Comparison of ENCODE assay signal across 16 cellular contexts in genomic region chr3:119346076-119346496, GRCh38. TPM values are rescaled to one million over a fixed set of nuclear protein-coding genes. Genes with fewer than 3 reads are reported as not detected.
A peak's percentile ranks its signal among the peaks of the same experiment; 100 is the strongest.
DNase-seq lines count a peak whose midpoint lies in the region; ATAC-seq and TF ChIP-seq lines count a peak whose summit lies in the region.
"Had no signal": no experiment of that assay in that cellular context is flagged by ENCODE, and none has a peak within 500 bp of the region (broad histone marks: within the 10 kb centered on the region; RNA-seq: fewer than 3 reads in every experiment).

No MANE protein-coding gene starts in this region.

- TF ChIP-seq POLR2A in gastroesophageal sphincter (IDR thresholded peaks at IDR 0.05) = no peak

- H3K36me3 ChIP-seq in HAP-1 (replicated peaks) (no peaks in the 10 kb centered on the region), gastroesophageal sphincter (no peaks in the 10 kb centered on the region)
- H3K36me3 ChIP-seq: right atrium auricular region had no signal

- H3K9me3 ChIP-seq in HAP-1 = no peaks in the 10 kb centered on the region
- H3K9me3 ChIP-seq in gastroesophageal sphincter = no peaks in the 10 kb centered on the region
- H3K9me3 ChIP-seq: right atrium auricular region had no signal

- H3K4me1 ChIP-seq in HAP-1 (peaks cover 34% of the 10 kb centered on the region), gastroesophageal sphincter (peaks cover 0 to 29% (median 0%) of the 10 kb centered on the region in 3 donors)

- ATAC-seq in activated T-helper 17 cell treated with anti-CD3 and anti-CD28 coated beads, Interleukin-2, amount 50 U/mL, for 72 hours (replicated peaks) = no peak
- ATAC-seq in left colon (peak; percentile 80), HG03108 (IDR thresholded peaks at IDR 0.05; ENCODE audit: unreplicated experiment) (no peak), gastroesophageal sphincter (no peak)
- ATAC-seq: naive thymus-derived CD4-positive, alpha-beta T cell had no signal

- 50 to 63% methylated on average over 1 of the region's 1 CpG for WGBS in gastroesophageal sphincter (ENCODE audit: low coverage in 1 of 2), 2 donors

- peak overlapping the region; percentile 26 for H3K27ac Mint-ChIP-seq in activated T-helper 17 cell treated with anti-CD3 and anti-CD28 coated beads, Interleukin-2, amount 50 U/mL, for 72 hours
- H3K27ac Mint-ChIP-seq: activated naive CD8-positive, alpha-beta T cell; B cell had no signal

- H3K27me3 ChIP-seq in HAP-1 (ENCODE audit: low read depth) (no peaks in the 10 kb centered on the region), gastroesophageal sphincter (no peaks in the 10 kb centered on the region)
- H3K27me3 ChIP-seq: right atrium auricular region had no signal

- intact Hi-C loops in left colon (cut with DNase I, micrococcal nuclease) = no loop called here

- no peak overlapping the region for H3K27ac ChIP-seq in gastroesophageal sphincter
- H3K27ac ChIP-seq: right atrium auricular region had no signal

- in situ Hi-C loops in HAP-1 (cut with MboI; ENCODE audit: low sequenced_read_pairs) = no loop called here

- peaks cover 6% of the 10 kb centered on the region for H3K4me1 Mint-ChIP-seq in activated T-helper 17 cell treated with anti-CD3 and anti-CD28 coated beads, Interleukin-2, amount 50 U/mL, for 72 hours

- DNase-seq in HAP-1 (ENCODE audit: low spot score in 2 of 2) (peak; percentile 57 to 70), left colon (no peak), retina (peak; percentile 15), NCI-H146 (lab: John Stamatoyannopoulos, UW) (no peak)
- DNase-seq: activated CD8-positive, alpha-beta memory T cell treated with anti-CD3 and anti-CD28 coated beads, Interleukin-2, amount 50 U/mL, for 48 hours; naive thymus-derived CD4-positive, alpha-beta T cell; NCI-H1930; stimulated activated CD4-positive, alpha-beta T cell treated with anti-CD3 and anti-CD28 coated beads, Interleukin-2, amount 100 ng/mL, for 24 hours; SW 1271 had no signal

- no peak for TF ChIP-seq EP300 in gastroesophageal sphincter (IDR thresholded peaks at IDR 0.05)

- H3K4me3 Mint-ChIP-seq in activated T-helper 17 cell treated with anti-CD3 and anti-CD28 coated beads, Interleukin-2, amount 50 U/mL, for 72 hours = no peak overlapping the region
- H3K4me3 Mint-ChIP-seq: activated naive CD8-positive, alpha-beta T cell; B cell; central memory CD8-positive, alpha-beta T cell; naive thymus-derived CD4-positive, alpha-beta T cell had no signal

- no peak overlapping the region for H3K4me3 ChIP-seq in HAP-1
- no peak overlapping the region for H3K4me3 ChIP-seq in gastroesophageal sphincter
- H3K4me3 ChIP-seq: right atrium auricular region had no signal

- TF ChIP-seq CTCF in gastroesophageal sphincter (IDR thresholded peaks at IDR 0.05) = no peak

- H3K27me3 Mint-ChIP-seq in activated T-helper 17 cell treated with anti-CD3 and anti-CD28 coated beads, Interleukin-2, amount 50 U/mL, for 72 hours = no peaks in the 10 kb centered on the region
- H3K27me3 Mint-ChIP-seq: activated naive CD8-positive, alpha-beta T cell; B cell; central memory CD8-positive, alpha-beta T cell had no signal

- H3K36me3 Mint-ChIP-seq in activated T-helper 17 cell treated with anti-CD3 and anti-CD28 coated beads, Interleukin-2, amount 50 U/mL, for 72 hours (ENCODE audit: low read depth) = no peaks in the 10 kb centered on the region
- H3K36me3 Mint-ChIP-seq: activated naive CD8-positive, alpha-beta T cell had no signal

- no peaks in the 10 kb centered on the region for H3K9me3 Mint-ChIP-seq in activated T-helper 17 cell treated with anti-CD3 and anti-CD28 coated beads, Interleukin-2, amount 50 U/mL, for 72 hours
- H3K9me3 Mint-ChIP-seq: central memory CD8-positive, alpha-beta T cell; naive thymus-derived CD4-positive, alpha-beta T cell had no signal

RNA-seq across cellular contexts. Expression of gene ARHGAP31, which starts 51.9 kb away (rescaled TPM):
- 10 to 100 TPM; 11.6 to 14.0 TPM for total RNA-seq in activated T-helper 17 cell treated with anti-CD3 and anti-CD28 coated beads, Interleukin-2, amount 50 U/mL, for 72 hours
- total RNA-seq in left colon (10 to 100 TPM; 10.7 to 12.1 TPM), gastroesophageal sphincter (10 to 100 TPM; 19.8 to 28.7 (median 22.6) TPM)

Comparison
In these comparisons a context has a peak if more than half of its experiments do, and no peak if none do; other contexts are left out.
1. DNase-seq: peak in HAP-1 (2 of 2) and retina (single experiment); none in left colon (0 of 2) and NCI-H146 (single experiment).